ENCODE assay signal across 9 cellular contexts in genomic region chr17:8935194-8935593, GRCh38. TPM values are rescaled to one million over a fixed set of nuclear protein-coding genes. Genes with fewer than 3 reads are reported as not detected.
DNase-seq lines count a peak whose midpoint lies in the region; ATAC-seq and FAIRE-seq lines count a peak whose summit lies in the region.
"Had no signal": no experiment of that assay in that cellular context is flagged by ENCODE, and none has a peak within 500 bp of the region (broad histone marks: within the 10 kb centered on the region; RNA-seq: fewer than 3 reads in every experiment).

No MANE protein-coding gene starts in this region.

- peak; percentile 44 for ATAC-seq in GM21381 (IDR thresholded peaks at IDR 0.05; ENCODE audit: unreplicated experiment)

- FAIRE-seq in frontal cortex (lab: Jason Lieb, UNC) (no peak), RCC 7860 (lab: Jason Lieb, UNC) (no peak)

- peak; percentile 70 for DNase-seq in NOMO-1 treated with dmso at 0.1 percent for 144 hours (lab: John Stamatoyannopoulos, UW; ENCODE audit: unreplicated experiment)
- DNase-seq in activated naive CD4-positive, alpha-beta T cell treated with anti-CD3 and anti-CD28 coated beads, Interleukin-2, amount 50 U/mL, for 16 hours = peak; percentile 59
- DNase-seq in stimulated activated CD4-positive, alpha-beta T cell treated with anti-CD3 and anti-CD28 coated beads, TNF-alpha, amount 100 ng/mL, for 24 hours (ENCODE audit: low read depth in 3 of 3) = peak; percentile 45 to 67 (median 58)
- DNase-seq in frontal cortex (ENCODE audit: low spot score in 2 of 2) = no peak
- no peak for DNase-seq in middle frontal gyrus (ENCODE audit: extremely low spot score, low spot score)
- no peak for DNase-seq in globus pallidus (ENCODE audit: low spot score)
- no peak for DNase-seq in RCC 7860 (ENCODE audit: low spot score)
- DNase-seq: NCI-H187 treated with DMSO at 0.1 percent for 48 hours had no signal

RNA-seq across cellular contexts. Expression of gene PIK3R5, which starts 30.3 kb away (rescaled TPM):
- total RNA-seq in frontal cortex = 0.41 TPM

Comparison
In these comparisons a context has a peak if more than half of its experiments do, and no peak if none do; other contexts are left out.
1. DNase-seq: peak in NOMO-1 treated with dmso at 0.1 percent for 144 hours (single experiment), activated naive CD4-positive, alpha-beta T cell treated with anti-CD3 and anti-CD28 coated beads, Interleukin-2, amount 50 U/mL, for 16 hours (single experiment) and stimulated activated CD4-positive, alpha-beta T cell treated with anti-CD3 and anti-CD28 coated beads, TNF-alpha, amount 100 ng/mL, for 24 hours (3 of 3); none in frontal cortex (0 of 2), middle frontal gyrus (single experiment), globus pallidus (single experiment) and RCC 7860 (single experiment).